In genomic region chr4:5398056-5398455, GRCh38 we compare ENCODE assay signal across 14 cellular contexts.
DNase-seq lines count a peak whose midpoint lies in the region; ATAC-seq and TF ChIP-seq lines count a peak whose summit lies in the region.
"Had no signal": no experiment of that assay in that cellular context is flagged by ENCODE, and none has a peak within 500 bp of the region (broad histone marks: within the 10 kb centered on the region; RNA-seq: fewer than 3 reads in every experiment).

No MANE protein-coding gene starts in this region.

- H2AFZ ChIP-seq in neural progenitor cell (replicated peaks) (no peak overlapping the region), smooth muscle cell (ENCODE audit: low read depth) (no peak overlapping the region)

- H3K27me3 Mint-ChIP-seq in neural progenitor cell (ENCODE audit: insufficient read depth, low read depth) = peaks cover 6% of the 10 kb centered on the region
- H3K27me3 Mint-ChIP-seq: IgD-negative memory B cell had no signal

- H3K4me1 Mint-ChIP-seq in neural progenitor cell = peaks cover 12% of the 10 kb centered on the region
- H3K4me1 Mint-ChIP-seq: CD4-positive, CD25-positive, alpha-beta regulatory T cell; IgD-negative memory B cell had no signal

- WGBS in smooth muscle cell (ENCODE audit: low lambda C conversion rate) = 27% methylated on average over 3 of the region's 3 CpGs
- WGBS in lower leg skin, 2 donors = 75 to 80% methylated on average over 3 of the region's 3 CpGs

- H3K36me3 Mint-ChIP-seq in neural progenitor cell = no peaks in the 10 kb centered on the region
- H3K36me3 Mint-ChIP-seq: CD4-positive, CD25-positive, alpha-beta regulatory T cell; IgD-negative memory B cell had no signal

- H3K27me3 ChIP-seq in WERI-Rb-1 (ENCODE audit: insufficient read depth, low read depth, severe bottlenecking) = no peaks in the 10 kb centered on the region
- no peaks in the 10 kb centered on the region for H3K27me3 ChIP-seq in neural progenitor cell
- H3K27me3 ChIP-seq in smooth muscle cell (ENCODE audit: low read depth) = no peaks in the 10 kb centered on the region
- H3K27me3 ChIP-seq: BE2C had no signal

- no peak overlapping the region for H3K27ac ChIP-seq in WERI-Rb-1
- H3K27ac ChIP-seq in neural progenitor cell = no peak overlapping the region
- peak overlapping the region; percentile 77 for H3K27ac ChIP-seq in smooth muscle cell (ENCODE audit: low read depth)

- H3K36me3 ChIP-seq in WERI-Rb-1 = no peaks in the 10 kb centered on the region
- no peaks in the 10 kb centered on the region for H3K36me3 ChIP-seq in neural progenitor cell
- no peaks in the 10 kb centered on the region for H3K36me3 ChIP-seq in smooth muscle cell (ENCODE audit: low read depth)
- H3K36me3 ChIP-seq: BE2C, HAP-1 had no signal

- TF ChIP-seq CTCF in WERI-Rb-1 (IDR thresholded peaks at IDR 0.05; ENCODE audit: low read depth, low read length) (no peak), choroid plexus epithelial cell (conservative IDR thresholded peaks at IDR 0.05; ENCODE audit: low read depth, low read length) (no peak), neural progenitor cell (IDR thresholded peaks at IDR 0.05) (no peak), smooth muscle cell (IDR thresholded peaks at IDR 0.05; ENCODE audit: borderline replicate concordance, insufficient read depth, poor library complexity, severe bottlenecking) (no peak), lower leg skin (IDR thresholded peaks at IDR 0.05) (no peak)

- H3K9ac ChIP-seq in neural progenitor cell (no peak overlapping the region), smooth muscle cell (ENCODE audit: low read depth) (no peak overlapping the region)

- peaks cover 8% of the 10 kb centered on the region for H3K4me1 ChIP-seq in neural progenitor cell
- H3K4me1 ChIP-seq in smooth muscle cell (ENCODE audit: low read depth) = peaks cover 5% of the 10 kb centered on the region
- H3K4me1 ChIP-seq: BE2C, Caco-2, HAP-1 had no signal

- H3F3A ChIP-seq in neural progenitor cell (ENCODE audit: low read depth) (no peaks in the 10 kb centered on the region), smooth muscle cell (ENCODE audit: low read depth) (no peaks in the 10 kb centered on the region)

- peaks cover 8% of the 10 kb centered on the region for H3K9me3 Mint-ChIP-seq in neural progenitor cell

- TF ChIP-seq POLR2A in lower leg skin (IDR thresholded peaks at IDR 0.05) = no peak

- no peaks in the 10 kb centered on the region for H3K79me2 ChIP-seq in neural progenitor cell (ENCODE audit: low read depth)
- no peaks in the 10 kb centered on the region for H3K79me2 ChIP-seq in smooth muscle cell (ENCODE audit: low read depth)

- no peaks in the 10 kb centered on the region for H4K20me1 ChIP-seq in neural progenitor cell (ENCODE audit: low read depth)
- no peaks in the 10 kb centered on the region for H4K20me1 ChIP-seq in smooth muscle cell (ENCODE audit: low read depth)

- ATAC-seq in GM21737 (IDR thresholded peaks at IDR 0.05; ENCODE audit: unreplicated experiment) = no peak
- ATAC-seq: HepG2 had no signal

- no peak overlapping the region for H3K4me3 Mint-ChIP-seq in neural progenitor cell
- H3K4me3 Mint-ChIP-seq: CD4-positive, CD25-positive, alpha-beta regulatory T cell; IgD-negative memory B cell had no signal

- H3K4me3 ChIP-seq in WERI-Rb-1 (ENCODE audit: low read depth, low read length) (no peak overlapping the region), choroid plexus epithelial cell (ENCODE audit: low read depth, low read length) (no peak overlapping the region), neural progenitor cell (no peak overlapping the region), smooth muscle cell (no peak overlapping the region), lower leg skin (ENCODE audit: low read depth, poor library complexity, severe bottlenecking) (no peak overlapping the region)
- H3K4me3 ChIP-seq: HAP-1 had no signal

- DNase-seq in WERI-Rb-1 (peak; percentile 75), choroid plexus epithelial cell (ENCODE audit: low read depth) (peak; percentile 1), neural progenitor cell (ENCODE audit: low spot score) (peak; percentile 66), smooth muscle cell (lab: John Stamatoyannopoulos, UW; ENCODE audit: unreplicated experiment) (no peak), lower leg skin (ENCODE audit: low spot score in 2 of 2) (no peak)
- DNase-seq: BE2C; C1 segment of cervical spinal cord; Caco-2; CD4-positive, CD25-positive, alpha-beta regulatory T cell; GDM1 had no signal

- intact Hi-C loops in lower leg skin (cut with DNase I; ENCODE audit: low total_unique reads) = no loop called here

- H3K4me2 ChIP-seq in neural progenitor cell (no peak overlapping the region), smooth muscle cell (peak overlapping the region; percentile 21)

- H3K9me3 ChIP-seq in WERI-Rb-1 (ENCODE audit: severe bottlenecking) (no peaks in the 10 kb centered on the region), neural progenitor cell (ENCODE audit: low read depth) (no peaks in the 10 kb centered on the region), smooth muscle cell (replicated peaks; ENCODE audit: low read depth) (no peaks in the 10 kb centered on the region)
- H3K9me3 ChIP-seq: BE2C, Caco-2, HAP-1 had no signal

- H3K27ac Mint-ChIP-seq in neural progenitor cell = peak overlapping the region; percentile 21
- H3K27ac Mint-ChIP-seq: CD4-positive, CD25-positive, alpha-beta regulatory T cell; IgD-negative memory B cell had no signal

Comparison
In these comparisons a context has a peak if more than half of its experiments do, and no peak if none do; other contexts are left out.
1. DNase-seq: peak in WERI-Rb-1 (single experiment), choroid plexus epithelial cell (single experiment) and neural progenitor cell (single experiment); none in smooth muscle cell (single experiment) and lower leg skin (0 of 2).